In the genomic region with DNA sequence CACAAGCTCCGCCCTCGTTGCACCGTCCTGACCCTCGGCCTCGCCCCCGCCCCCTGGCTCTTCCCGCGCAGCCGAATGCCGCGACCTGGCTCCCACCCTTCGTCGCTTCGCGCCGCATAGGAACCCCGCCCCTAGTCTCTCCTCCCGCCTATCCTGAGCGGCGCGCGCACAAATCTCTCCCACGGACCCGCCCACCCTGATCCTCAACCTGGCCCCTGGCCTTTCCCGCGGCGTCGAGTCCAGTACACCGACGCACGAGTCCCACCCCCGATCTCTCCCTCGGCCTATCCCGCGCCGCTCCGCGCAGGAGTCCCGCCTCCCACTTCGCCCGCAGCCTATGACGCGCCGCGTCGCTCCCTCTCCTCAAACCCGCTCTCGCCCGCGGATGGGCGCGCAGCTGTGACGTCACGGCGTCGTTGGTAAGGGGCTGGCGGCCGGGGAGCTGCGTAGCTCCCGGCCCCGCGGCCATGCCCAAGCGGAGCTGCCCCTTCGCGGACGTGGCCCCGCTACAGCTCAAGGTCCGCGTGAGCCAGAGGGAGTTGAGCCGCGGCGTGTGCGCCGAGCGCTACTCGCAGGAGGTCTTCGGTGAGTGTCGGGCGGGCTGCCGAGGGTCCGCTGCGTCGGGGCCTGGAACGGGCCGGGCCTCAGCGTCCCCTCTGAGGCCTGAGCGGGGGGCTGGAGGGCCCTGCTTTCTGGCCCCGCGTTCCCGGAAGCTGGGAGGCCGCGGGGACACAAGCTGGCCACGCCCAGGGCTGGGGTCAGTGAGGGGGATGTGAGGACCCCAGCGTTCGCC, we compare ENCODE assay signal across 1 cellular context.
TF ChIP-seq lines count a peak whose summit lies in the region.

SIVA1 (plus strand) TSS at position 413 of the 793 bp plus-strand sequence; CDS start at position 468, 55 bp downstream.

TF ChIP-seq in HEK293, 187 proteins besides CTCF, POLR2A, EP300 and RAD21 (continued from another document and continues in another):
- TF ChIP-seq KLF7 (tag by site-specific recombination; IDR thresholded peaks at IDR 0.05; ENCODE audit: borderline replicate concordance) (no peak), MYNN (tag by site-specific recombination; IDR thresholded peaks at IDR 0.05; ENCODE audit: borderline replicate concordance) (no peak), ZNF600 (tag by site-specific recombination; IDR thresholded peaks at IDR 0.05) (peak; percentile 62; the same call in 1 of the 2 replicates), ZNF610 (tag by site-specific recombination; IDR thresholded peaks at IDR 0.05; ENCODE audit: borderline replicate concordance) (peak; percentile 66), ZBTB21 (tag by site-specific recombination; IDR thresholded peaks at IDR 0.05) (peak; percentile 98), ZNF335 (tag by site-specific recombination; conservative IDR thresholded peaks at IDR 0.05) (peak; percentile 94), IKZF3 (tag by site-specific recombination; IDR thresholded peaks at IDR 0.05) (peak; percentile 26; the same call in 1 of the 2 replicates), ZNF2 (tag by site-specific recombination; IDR thresholded peaks at IDR 0.05) (peak; percentile 33; the same call in 1 of the 2 replicates), TRIM28 (IDR thresholded peaks at IDR 0.05; ENCODE audit: borderline replicate concordance, low read length) (no peak), KLF17 (tag by site-specific recombination; IDR thresholded peaks at IDR 0.05) (0 out of 2 replicates have a peak, but pooled peaks have one; percentile 13), ZBTB17 (tag by site-specific recombination; IDR thresholded peaks at IDR 0.05) (peak; percentile 68), ZNF664 (tag by site-specific recombination; IDR thresholded peaks at IDR 0.05) (no peak), ZNF658 (tag by site-specific recombination; IDR thresholded peaks at IDR 0.05) (no peak), ZNF473 (tag by site-specific recombination; IDR thresholded peaks at IDR 0.05) (no peak), ZIC2 (tag by site-specific recombination; IDR thresholded peaks at IDR 0.05) (peak; percentile 36), GLIS1 (tag by site-specific recombination; IDR thresholded peaks at IDR 0.05) (peak; percentile 63), ZNF747 (tag by site-specific recombination; IDR thresholded peaks at IDR 0.05) (no peak), ZNF10 (tag by site-specific recombination; IDR thresholded peaks at IDR 0.05) (peak; percentile 42; the same call in 1 of the 2 replicates), PATZ1 (tag by site-specific recombination; IDR thresholded peaks at IDR 0.05) (peak; percentile 89), GLIS2 (tag by site-specific recombination; IDR thresholded peaks at IDR 0.05) (peak; percentile 58; the same call in 1 of the 2 replicates), PRDM10 (tag by site-specific recombination; IDR thresholded peaks at IDR 0.05) (peak; percentile 69), INSM2 (tag by site-specific recombination; IDR thresholded peaks at IDR 0.05) (peak; percentile 56; the same call in 1 of the 2 replicates), ZNF843 (tag by site-specific recombination; IDR thresholded peaks at IDR 0.05) (peak; percentile 64), ZNF223 (tag by site-specific recombination; IDR thresholded peaks at IDR 0.05) (0 out of 2 replicates have a peak, but pooled peaks have one; percentile 11), ZNF768 (tag by site-specific recombination; IDR thresholded peaks at IDR 0.05) (no peak), ZNF341 (tag by site-specific recombination; IDR thresholded peaks at IDR 0.05; ENCODE audit: low read depth) (peak; percentile 95), ZFP37 (tag by site-specific recombination; IDR thresholded peaks at IDR 0.05) (no peak), SP7 (tag by site-specific recombination; IDR thresholded peaks at IDR 0.05) (peak; percentile 73), ZXDB (tag by site-specific recombination; IDR thresholded peaks at IDR 0.05) (peak; percentile 97), ZBTB44 (tag by site-specific recombination; IDR thresholded peaks at IDR 0.05) (no peak), ZNF561 (tag by site-specific recombination; IDR thresholded peaks at IDR 0.05; ENCODE audit: borderline replicate concordance) (peak; percentile 94; the same call in 1 of the 2 replicates), ZBTB48 (tag by site-specific recombination; IDR thresholded peaks at IDR 0.05) (peak; percentile 99), ZSCAN30 (tag by site-specific recombination; IDR thresholded peaks at IDR 0.05) (peak; percentile 89)
- TF ChIP-seq, protein P1, sequence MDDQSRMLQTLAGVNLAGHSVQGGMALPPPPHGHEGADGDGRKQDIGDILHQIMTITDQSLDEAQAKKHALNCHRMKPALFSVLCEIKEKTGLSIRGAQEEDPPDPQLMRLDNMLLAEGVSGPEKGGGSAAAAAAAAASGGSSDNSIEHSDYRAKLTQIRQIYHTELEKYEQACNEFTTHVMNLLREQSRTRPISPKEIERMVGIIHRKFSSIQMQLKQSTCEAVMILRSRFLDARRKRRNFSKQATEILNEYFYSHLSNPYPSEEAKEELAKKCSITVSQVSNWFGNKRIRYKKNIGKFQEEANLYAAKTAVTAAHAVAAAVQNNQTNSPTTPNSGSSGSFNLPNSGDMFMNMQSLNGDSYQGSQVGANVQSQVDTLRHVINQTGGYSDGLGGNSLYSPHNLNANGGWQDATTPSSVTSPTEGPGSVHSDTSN (CRISPR knock-in tag; IDR thresholded peaks at IDR 0.05): no peak
- TF ChIP-seq, protein P2, sequence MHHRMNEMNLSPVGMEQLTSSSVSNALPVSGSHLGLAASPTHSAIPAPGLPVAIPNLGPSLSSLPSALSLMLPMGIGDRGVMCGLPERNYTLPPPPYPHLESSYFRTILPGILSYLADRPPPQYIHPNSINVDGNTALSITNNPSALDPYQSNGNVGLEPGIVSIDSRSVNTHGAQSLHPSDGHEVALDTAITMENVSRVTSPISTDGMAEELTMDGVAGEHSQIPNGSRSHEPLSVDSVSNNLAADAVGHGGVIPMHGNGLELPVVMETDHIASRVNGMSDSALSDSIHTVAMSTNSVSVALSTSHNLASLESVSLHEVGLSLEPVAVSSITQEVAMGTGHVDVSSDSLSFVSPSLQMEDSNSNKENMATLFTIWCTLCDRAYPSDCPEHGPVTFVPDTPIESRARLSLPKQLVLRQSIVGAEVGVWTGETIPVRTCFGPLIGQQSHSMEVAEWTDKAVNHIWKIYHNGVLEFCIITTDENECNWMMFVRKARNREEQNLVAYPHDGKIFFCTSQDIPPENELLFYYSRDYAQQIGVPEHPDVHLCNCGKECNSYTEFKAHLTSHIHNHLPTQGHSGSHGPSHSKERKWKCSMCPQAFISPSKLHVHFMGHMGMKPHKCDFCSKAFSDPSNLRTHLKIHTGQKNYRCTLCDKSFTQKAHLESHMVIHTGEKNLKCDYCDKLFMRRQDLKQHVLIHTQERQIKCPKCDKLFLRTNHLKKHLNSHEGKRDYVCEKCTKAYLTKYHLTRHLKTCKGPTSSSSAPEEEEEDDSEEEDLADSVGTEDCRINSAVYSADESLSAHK (tag by site-specific recombination; IDR thresholded peaks at IDR 0.05): no peak
- TF ChIP-seq, protein P3, sequence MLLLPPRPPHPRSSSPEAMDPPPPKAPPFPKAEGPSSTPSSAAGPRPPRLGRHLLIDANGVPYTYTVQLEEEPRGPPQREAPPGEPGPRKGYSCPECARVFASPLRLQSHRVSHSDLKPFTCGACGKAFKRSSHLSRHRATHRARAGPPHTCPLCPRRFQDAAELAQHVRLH (tag by site-specific recombination; IDR thresholded peaks at IDR 0.05): peak; percentile 64; the same call in 1 of the 2 replicates
- TF ChIP-seq, protein P4, sequence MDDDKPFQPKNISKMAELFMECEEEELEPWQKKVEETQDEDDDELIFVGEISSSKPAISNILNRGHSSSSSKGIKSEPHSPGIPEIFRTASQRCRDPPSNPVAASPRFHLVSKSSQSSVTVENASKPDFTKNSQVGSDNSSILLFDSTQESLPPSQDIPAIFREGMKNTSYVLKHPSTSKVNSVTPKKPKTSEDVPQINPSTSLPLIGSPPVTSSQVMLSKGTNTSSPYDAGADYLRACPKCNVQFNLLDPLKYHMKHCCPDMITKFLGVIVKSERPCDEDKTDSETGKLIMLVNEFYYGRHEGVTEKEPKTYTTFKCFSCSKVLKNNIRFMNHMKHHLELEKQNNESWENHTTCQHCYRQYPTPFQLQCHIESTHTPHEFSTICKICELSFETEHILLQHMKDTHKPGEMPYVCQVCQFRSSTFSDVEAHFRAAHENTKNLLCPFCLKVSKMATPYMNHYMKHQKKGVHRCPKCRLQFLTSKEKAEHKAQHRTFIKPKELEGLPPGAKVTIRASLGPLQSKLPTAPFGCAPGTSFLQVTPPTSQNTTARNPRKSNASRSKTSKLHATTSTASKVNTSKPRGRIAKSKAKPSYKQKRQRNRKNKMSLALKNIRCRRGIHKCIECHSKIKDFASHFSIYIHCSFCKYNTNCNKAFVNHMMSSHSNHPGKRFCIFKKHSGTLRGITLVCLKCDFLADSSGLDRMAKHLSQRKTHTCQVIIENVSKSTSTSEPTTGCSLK (tag by site-specific recombination; IDR thresholded peaks at IDR 0.05): no peak
- TF ChIP-seq, protein P5, sequence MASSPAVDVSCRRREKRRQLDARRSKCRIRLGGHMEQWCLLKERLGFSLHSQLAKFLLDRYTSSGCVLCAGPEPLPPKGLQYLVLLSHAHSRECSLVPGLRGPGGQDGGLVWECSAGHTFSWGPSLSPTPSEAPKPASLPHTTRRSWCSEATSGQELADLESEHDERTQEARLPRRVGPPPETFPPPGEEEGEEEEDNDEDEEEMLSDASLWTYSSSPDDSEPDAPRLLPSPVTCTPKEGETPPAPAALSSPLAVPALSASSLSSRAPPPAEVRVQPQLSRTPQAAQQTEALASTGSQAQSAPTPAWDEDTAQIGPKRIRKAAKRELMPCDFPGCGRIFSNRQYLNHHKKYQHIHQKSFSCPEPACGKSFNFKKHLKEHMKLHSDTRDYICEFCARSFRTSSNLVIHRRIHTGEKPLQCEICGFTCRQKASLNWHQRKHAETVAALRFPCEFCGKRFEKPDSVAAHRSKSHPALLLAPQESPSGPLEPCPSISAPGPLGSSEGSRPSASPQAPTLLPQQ (tag by site-specific recombination; IDR thresholded peaks at IDR 0.05): peak; percentile 54
